In the genomic region with DNA sequence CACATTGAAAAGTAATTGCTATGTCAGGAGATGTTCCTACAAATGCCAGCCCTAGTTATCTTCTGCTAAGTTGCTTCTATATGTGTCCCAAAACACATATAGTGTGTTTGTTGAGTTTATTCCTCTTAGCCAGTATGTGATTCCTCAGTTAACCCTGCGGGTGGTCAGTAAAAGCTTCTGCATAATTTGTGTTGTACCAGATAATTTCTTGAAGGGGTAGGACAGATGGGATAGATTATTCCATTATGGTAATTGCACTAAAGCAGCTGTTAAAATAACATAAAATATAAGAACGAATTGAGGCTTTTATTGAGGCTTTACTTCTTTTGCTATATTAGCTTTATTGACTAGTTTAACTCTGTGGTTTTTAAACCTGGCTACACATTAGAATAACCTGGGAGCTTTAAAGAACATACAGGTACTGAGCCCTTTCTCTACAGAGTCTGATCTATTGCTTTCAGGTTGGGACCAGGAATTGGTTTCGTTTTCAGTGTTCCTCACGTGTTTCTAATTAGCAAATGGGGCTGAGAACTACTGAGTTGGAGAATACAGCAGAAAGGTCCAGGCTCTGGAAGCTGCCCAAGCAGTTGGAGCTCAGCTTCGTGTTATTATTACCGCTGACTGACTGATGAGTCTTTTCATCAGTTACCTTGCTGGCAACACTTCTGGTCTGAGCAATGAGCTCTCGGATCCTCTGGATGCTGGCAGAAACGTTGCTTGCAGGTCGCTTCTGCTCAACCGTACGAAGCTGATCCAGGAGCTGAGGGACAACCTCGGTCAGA, we compare ENCODE assay signal across 1 cellular context.
TF ChIP-seq lines count a peak whose summit lies in the region.

No MANE protein-coding gene starts in this region.

TF ChIP-seq in A549, 52 proteins besides CTCF, POLR2A, EP300 and RAD21 (continued from another document):
- TF ChIP-seq, protein P1, sequence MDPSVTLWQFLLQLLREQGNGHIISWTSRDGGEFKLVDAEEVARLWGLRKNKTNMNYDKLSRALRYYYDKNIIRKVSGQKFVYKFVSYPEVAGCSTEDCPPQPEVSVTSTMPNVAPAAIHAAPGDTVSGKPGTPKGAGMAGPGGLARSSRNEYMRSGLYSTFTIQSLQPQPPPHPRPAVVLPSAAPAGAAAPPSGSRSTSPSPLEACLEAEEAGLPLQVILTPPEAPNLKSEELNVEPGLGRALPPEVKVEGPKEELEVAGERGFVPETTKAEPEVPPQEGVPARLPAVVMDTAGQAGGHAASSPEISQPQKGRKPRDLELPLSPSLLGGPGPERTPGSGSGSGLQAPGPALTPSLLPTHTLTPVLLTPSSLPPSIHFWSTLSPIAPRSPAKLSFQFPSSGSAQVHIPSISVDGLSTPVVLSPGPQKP (IDR thresholded peaks at IDR 0.05; ENCODE audit: low read depth, low read length): no peak
- TF ChIP-seq ZC3H11A (IDR thresholded peaks at IDR 0.05) (no peak), RCOR1 (IDR thresholded peaks at IDR 0.05; ENCODE audit: low read depth, low read length) (no peak), ZNF302 (CRISPR knock-in tag; IDR thresholded peaks at IDR 0.05) (no peak), CEBPB (IDR thresholded peaks at IDR 0.05) (no peak), CBX2 (IDR thresholded peaks at IDR 0.05; ENCODE audit: borderline replicate concordance, low read depth) (no peak), CHD4 (IDR thresholded peaks at IDR 0.05; ENCODE audit: borderline replicate concordance) (no peak), CBX8 (IDR thresholded peaks at IDR 0.05) (no peak), BHLHE40 (IDR thresholded peaks at IDR 0.05; ENCODE audit: low read depth, low read length) (no peak), FOSB (CRISPR knock-in tag; IDR thresholded peaks at IDR 0.05) (no peak), MAFK (IDR thresholded peaks at IDR 0.05; ENCODE audit: partially characterized antibody) (no peak)
TF ChIP-seq in A549: peak in this region for 0.
